In the genomic region with DNA sequence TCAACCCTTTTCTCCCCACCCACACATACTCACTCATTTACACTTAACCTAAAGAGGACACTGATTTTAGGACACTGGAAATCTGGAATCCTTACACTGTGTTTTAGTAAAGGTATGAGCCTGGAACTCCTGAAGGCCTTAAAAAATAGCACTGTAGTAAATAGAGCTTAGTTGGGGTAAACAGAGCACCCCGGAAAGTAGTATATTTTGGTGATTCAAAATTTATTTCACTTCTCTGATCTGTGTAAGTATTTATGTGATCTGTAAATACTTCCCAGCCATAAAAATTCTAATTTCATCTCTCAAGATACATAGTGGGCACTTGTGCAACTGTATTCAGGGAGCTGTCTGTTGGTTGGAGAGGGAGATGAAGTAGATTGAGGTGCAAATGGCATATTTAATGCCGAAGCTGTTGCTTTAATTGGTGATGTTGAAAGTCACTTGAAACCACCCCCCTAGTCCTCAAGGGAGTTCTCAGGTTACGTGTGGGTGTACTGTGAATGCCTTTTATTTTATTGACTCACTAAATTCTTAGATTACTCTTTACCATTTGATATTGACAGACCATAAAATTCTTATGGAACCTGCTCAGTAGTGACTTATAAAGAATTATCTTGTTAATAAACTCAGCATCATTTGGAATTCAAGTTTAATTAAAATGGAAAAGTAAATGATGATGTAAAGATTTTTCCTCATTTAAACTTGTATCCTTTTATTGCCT, we compare ENCODE assay signal across 1 cellular context.
TF ChIP-seq lines count a peak whose summit lies in the region.

No MANE protein-coding gene starts in this region.

TF ChIP-seq in HCT116, 20 proteins besides CTCF, POLR2A, EP300 and RAD21 (continued from another document):
- TF ChIP-seq SRF (IDR thresholded peaks at IDR 0.05; ENCODE audit: low read depth) (no peak), SP1 (IDR thresholded peaks at IDR 0.05; ENCODE audit: low read depth) (peak; percentile 58), YY1 (IDR thresholded peaks at IDR 0.05; ENCODE audit: extremely low read depth, insufficient replicate concordance, low read depth, low read length) (no peak), SIN3A (IDR thresholded peaks at IDR 0.05; ENCODE audit: low read depth) (no peak), EZH2phosphoT487 (IDR thresholded peaks at IDR 0.05; ENCODE audit: borderline replicate concordance) (no peak), TCF7L2 (IDR thresholded peaks at IDR 0.05; ENCODE audit: borderline replicate concordance, extremely low read depth, insufficient read depth, insufficient read length) (no peak), CEBPB (IDR thresholded peaks at IDR 0.05; ENCODE audit: low read depth) (peak; percentile 70), FOSL1 (IDR thresholded peaks at IDR 0.05; ENCODE audit: low read depth) (peak; percentile 40; the same call in 1 of the 2 replicates), JUND (IDR thresholded peaks at IDR 0.05) (peak; percentile 33; the same call in 1 of the 2 replicates), POLR2AphosphoS5 (IDR thresholded peaks at IDR 0.05; ENCODE audit: low read depth, low read length) (no peak), EGR1 (IDR thresholded peaks at IDR 0.05; ENCODE audit: low read depth) (peak; percentile 87), ZNF274 (IDR thresholded peaks at IDR 0.05; ENCODE audit: low read depth, low read length) (no peak)
- TF ChIP-seq, protein P1, sequence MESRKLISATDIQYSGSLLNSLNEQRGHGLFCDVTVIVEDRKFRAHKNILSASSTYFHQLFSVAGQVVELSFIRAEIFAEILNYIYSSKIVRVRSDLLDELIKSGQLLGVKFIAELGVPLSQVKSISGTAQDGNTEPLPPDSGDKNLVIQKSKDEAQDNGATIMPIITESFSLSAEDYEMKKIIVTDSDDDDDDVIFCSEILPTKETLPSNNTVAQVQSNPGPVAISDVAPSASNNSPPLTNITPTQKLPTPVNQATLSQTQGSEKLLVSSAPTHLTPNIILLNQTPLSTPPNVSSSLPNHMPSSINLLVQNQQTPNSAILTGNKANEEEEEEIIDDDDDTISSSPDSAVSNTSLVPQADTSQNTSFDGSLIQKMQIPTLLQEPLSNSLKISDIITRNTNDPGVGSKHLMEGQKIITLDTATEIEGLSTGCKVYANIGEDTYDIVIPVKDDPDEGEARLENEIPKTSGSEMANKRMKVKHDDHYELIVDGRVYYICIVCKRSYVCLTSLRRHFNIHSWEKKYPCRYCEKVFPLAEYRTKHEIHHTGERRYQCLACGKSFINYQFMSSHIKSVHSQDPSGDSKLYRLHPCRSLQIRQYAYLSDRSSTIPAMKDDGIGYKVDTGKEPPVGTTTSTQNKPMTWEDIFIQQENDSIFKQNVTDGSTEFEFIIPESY (IDR thresholded peaks at IDR 0.05; ENCODE audit: extremely low read depth, insufficient replicate concordance, low read length): no peak
- TF ChIP-seq, protein P2, sequence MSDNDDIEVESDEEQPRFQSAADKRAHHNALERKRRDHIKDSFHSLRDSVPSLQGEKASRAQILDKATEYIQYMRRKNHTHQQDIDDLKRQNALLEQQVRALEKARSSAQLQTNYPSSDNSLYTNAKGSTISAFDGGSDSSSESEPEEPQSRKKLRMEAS (IDR thresholded peaks at IDR 0.05): peak; percentile 29; the same call in 1 of the 2 replicates
TF ChIP-seq in HCT116: peak in this region for 7.
